Comparison of ENCODE assay signal across 8 cellular contexts in genomic region chr19:4715178-4715528, GRCh38. TPM values are rescaled to one million over a fixed set of nuclear protein-coding genes. Genes with fewer than 3 reads are reported as not detected.
DNase-seq lines count a peak whose midpoint lies in the region; ATAC-seq, FAIRE-seq and TF ChIP-seq lines count a peak whose summit lies in the region.
"Not testable (repeated sequence)": the region's sequence is repeated elsewhere in the genome, so short reads cannot be mapped to it uniquely, and the experiment has no call there.

No MANE protein-coding gene starts in this region.

- H3K4me3 ChIP-seq in LNCaP clone FGC (ENCODE audit: low read depth, low read length) (peak overlapping the region; percentile 14; the same call in 1 of the 2 replicates), right lobe of liver (peak overlapping the region in 2 of 3 donors; percentile 22 to 29)
- H3K4me3 ChIP-seq in right cardiac atrium (ENCODE audit: low read length); pancreas; thoracic aorta: not testable (repeated sequence)

- H3K9me3 ChIP-seq in right cardiac atrium (ENCODE audit: control insufficient read depth, low read length); right lobe of liver; pancreas; thoracic aorta: not testable (repeated sequence)

- H3K27ac ChIP-seq in C4-2B (peak overlapping the region; percentile 85), VCaP (peak overlapping the region; percentile 73), right lobe of liver (peak overlapping the region; percentile 68 to 99 (median 76)), pancreas (peak overlapping the region; percentile 30 to 63 (median 42)), thoracic aorta (peak overlapping the region; percentile 59 to 66)
- H3K27ac ChIP-seq in right cardiac atrium (ENCODE audit: low read length): not testable (repeated sequence)

- H3K4me3 Mint-ChIP-seq in effector memory CD8-positive, alpha-beta T cell: not testable (repeated sequence)

- WGBS in right cardiac atrium: 69% methylated on average over 6 of the region's 6 CpGs
- WGBS in right lobe of liver (ENCODE audit: insufficient coverage, low coverage, low lambda C conversion rate, missing lambda C conversion rate): 48% methylated on average over 5 of the region's 6 CpGs
- 25 to 32% methylated on average over 6 of the region's 6 CpGs for WGBS in pancreas, 2 donors

- H3K9me3 Mint-ChIP-seq in effector memory CD8-positive, alpha-beta T cell: not testable (repeated sequence)

- H3K27ac Mint-ChIP-seq in effector memory CD8-positive, alpha-beta T cell: peak overlapping the region; percentile 51 to 77

- ATAC-seq in effector memory CD8-positive, alpha-beta T cell (replicated peaks); right cardiac atrium; thoracic aorta (ENCODE audit: insufficient number of reproducible peaks, low FRiP score, low read depth): not testable (repeated sequence)
- ATAC-seq in right lobe of liver (peak; percentile 31 to 47 (median 43)), pancreas (peak; percentile 48 to 66 (median 59))

- peaks cover 11 to 15% of the 10 kb centered on the region in 2 donors for H3K4me1 Mint-ChIP-seq in effector memory CD8-positive, alpha-beta T cell (ENCODE audit: low read depth in 2 of 2)

- FAIRE-seq in pancreas (lab: Jason Lieb, UNC): not testable (repeated sequence)

- H3K36me3 Mint-ChIP-seq in effector memory CD8-positive, alpha-beta T cell (ENCODE audit: insufficient read depth): peaks cover 65% of the 10 kb centered on the region

- peak; percentile 83 for DNase-seq in LNCaP clone FGC (ENCODE audit: low read depth)
- DNase-seq in effector memory CD8-positive, alpha-beta T cell; thoracic aorta (ENCODE audit: low spot score): not testable (repeated sequence)
- DNase-seq in right cardiac atrium: peak in 2 of 3 donors; percentile 36 to 37
- DNase-seq in right lobe of liver: peak; percentile 58 to 87 (median 78)
- DNase-seq in pancreas: peak in 1 of 6 donors; percentile 47

- not testable (repeated sequence) for H3K27me3 Mint-ChIP-seq in effector memory CD8-positive, alpha-beta T cell

- peaks cover 0 to 72% (median 26%) of the 10 kb centered on the region in 4 donors for H3K36me3 ChIP-seq in right lobe of liver
- peaks cover 0 to 30% (median 23%) of the 10 kb centered on the region in 3 donors for H3K36me3 ChIP-seq in pancreas
- peaks cover 50% of the 10 kb centered on the region for H3K36me3 ChIP-seq in thoracic aorta

- intact Hi-C loops in right cardiac atrium (cut with DNase I); right lobe of liver (cut with DNase I); pancreas (cut with DNase I): not testable (repeated sequence)

- TF ChIP-seq CTCF in C4-2B (conservative IDR thresholded peaks at IDR 0.05); LNCaP clone FGC (IDR thresholded peaks at IDR 0.05; ENCODE audit: control insufficient read depth, extremely low read depth, insufficient read depth); VCaP (conservative IDR thresholded peaks at IDR 0.05); right lobe of liver (IDR thresholded peaks at IDR 0.05); pancreas (IDR thresholded peaks at IDR 0.05); thoracic aorta (IDR thresholded peaks at IDR 0.05): not testable (repeated sequence)

- not testable (repeated sequence) for H3K27me3 ChIP-seq in right cardiac atrium (ENCODE audit: control insufficient read depth, insufficient read depth); right lobe of liver; pancreas; thoracic aorta (replicated peaks; ENCODE audit: insufficient read depth)

- H3K4me1 ChIP-seq in right cardiac atrium (ENCODE audit: control insufficient read depth, insufficient read depth, low read length): not testable (repeated sequence)
- H3K4me1 ChIP-seq in right lobe of liver (peaks cover 0 to 99% (median 45%) of the 10 kb centered on the region in 4 donors), pancreas (peaks cover 9 to 22% (median 10%) of the 10 kb centered on the region in 3 donors), thoracic aorta (ENCODE audit: control insufficient read depth in 1 of 2, low read depth in 2 of 2) (peaks cover 7 to 42% of the 10 kb centered on the region in 2 donors)

- not testable (repeated sequence) for TF ChIP-seq POLR2A in right lobe of liver (IDR thresholded peaks at IDR 0.05)

RNA-seq across cellular contexts. Expression of gene DPP9, which starts 8.5 kb away (rescaled TPM):
- total RNA-seq in right cardiac atrium: 10 to 100 TPM; 35.1 to 43.9 (median 36.9) TPM
- polyA plus RNA-seq in right cardiac atrium: 27.0 TPM
- total RNA-seq in right lobe of liver: 100 to 1,000 TPM in 1 of 6 experiments, 10 to 100 TPM in 5; 47.3 to 118 (median 54.5) TPM
- total RNA-seq in pancreas: 10 to 100 TPM; 19.0 to 36.7 (median 25.0) TPM
- polyA plus RNA-seq in pancreas: 10 to 100 TPM; 30.4 to 47.4 TPM
- 10 to 100 TPM; 67.9 to 73.8 TPM for total RNA-seq in thoracic aorta

RNA-seq across cellular contexts. Expression of gene MYDGF, which starts 45.0 kb away (rescaled TPM):
- total RNA-seq in right cardiac atrium (10 to 100 TPM; 21.7 to 47.0 (median 31.5) TPM), right lobe of liver (10 to 100 TPM; 58.2 to 98.7 (median 72.2) TPM), pancreas (100 to 1,000 TPM in 1 of 6 donors, 10 to 100 TPM in 5; 56.7 to 102 (median 66.4) TPM), thoracic aorta (10 to 100 TPM; 59.3 to 72.9 TPM)
- polyA plus RNA-seq in right cardiac atrium (48.2 TPM), pancreas (10 to 100 TPM; 50.3 to 80.6 TPM)
